ENCODE assay signal across 8 cellular contexts in genomic region chrX:16695079-16695676, GRCh38. TPM values are rescaled to one million over a fixed set of nuclear protein-coding genes. Genes with fewer than 3 reads are reported as not detected.
DNase-seq lines count a peak whose midpoint lies in the region; ATAC-seq, FAIRE-seq and TF ChIP-seq lines count a peak whose summit lies in the region.

No MANE protein-coding gene starts in this region.

- H3K27me3 ChIP-seq in HepG2 (ENCODE audit: control insufficient read depth in 1 of 2, insufficient read depth in 2 of 2, low read length in 2 of 2), result no peaks in the 10 kb centered on the region

- no peak overlapping the region for H3K9ac ChIP-seq in HepG2 (ENCODE audit: insufficient read depth, low read depth, low read length)

- peak; percentile 74 for TF ChIP-seq CTCF in LNCAP (IDR thresholded peaks at IDR 0.05)
- peak; percentile 89 for TF ChIP-seq CTCF in WI38 (IDR thresholded peaks at IDR 0.05; ENCODE audit: low read depth, low read length)
- TF ChIP-seq CTCF in cardiac fibroblast (IDR thresholded peaks at IDR 0.05; ENCODE audit: low read depth, low read length), result peak; percentile 67
- TF ChIP-seq CTCF in HepG2 (CRISPR knock-in tag; IDR thresholded peaks at IDR 0.05), result peak; percentile 67

- intact Hi-C loops in HepG2 (cut with micrococcal nuclease; ENCODE audit: unreplicated experiment), result loop anchor here (1.0 to 10.0 kb wide), 3 partner anchors 8 to 570 kb away; partner anchors contain the start of gene GRPR

- TF ChIP-seq POLR2A in GM12892 (IDR thresholded peaks at IDR 0.05; ENCODE audit: low read depth, low read length), result no peak
- no peak for TF ChIP-seq POLR2A in HepG2 (IDR thresholded peaks at IDR 0.05; ENCODE audit: insufficient read depth in 1 of 2, low read depth in 2 of 2, low read length in 2 of 2)
- TF ChIP-seq POLR2A in H54 (IDR thresholded peaks at IDR 0.05; ENCODE audit: low read depth, low read length), result no peak

- no peak overlapping the region for H3K27ac ChIP-seq in HepG2 (ENCODE audit: extremely low read length, insufficient read depth, low read length)

- H3K4me1 ChIP-seq in HepG2 (ENCODE audit: insufficient read depth, low read length), result peaks cover 15% of the 10 kb centered on the region

- no peaks in the 10 kb centered on the region for H3K9me3 ChIP-seq in HepG2 (ENCODE audit: low read length)

- CTCF ChIA-PET in HepG2 (lab: Yijun Ruan, JAX; ENCODE audit: low intra/inter-chr PET ratio, low total read pairs), result no interaction called here

- peaks cover 4 to 20% of the 10 kb centered on the region in 2 experiments; a peak in 4 of 5 replicates for H3K36me3 ChIP-seq in HepG2 (replicated peaks in 1 of 2; ENCODE audit: control insufficient read depth in 1 of 2, insufficient read depth in 2 of 2, low read length in 2 of 2)

- BruUV-seq in HepG2 (replicated peaks; lab: Mats Ljungman, UMichigan), result no TSS peak

- no peak overlapping the region for H3K4me3 ChIP-seq in WI38 (ENCODE audit: low read depth, low read length)
- H3K4me3 ChIP-seq in cardiac fibroblast (replicated peaks in 1 of 2; ENCODE audit: low read depth in 2 of 2, low read length in 2 of 2), result no peak overlapping the region
- H3K4me3 ChIP-seq in HepG2 (replicated peaks in 1 of 3; ENCODE audit: insufficient read depth in 1 of 3, low read depth in 2 of 3, low read length in 3 of 3), result no peak overlapping the region

- ATAC-seq in HepG2, result peak; percentile 62; the same call in 2 of the 3 replicates

- TF ChIP-seq EP300 in HepG2 (IDR thresholded peaks at IDR 0.05; ENCODE audit: low read depth in 2 of 2, low read length in 2 of 2) (no peak), HepG2 (CRISPR knock-in tag; IDR thresholded peaks at IDR 0.05; ENCODE audit: borderline replicate concordance) (no peak)

- TF ChIP-seq RAD21 in HepG2 (CRISPR knock-in tag; IDR thresholded peaks at IDR 0.05), result no peak

- in situ Hi-C loops in HepG2 (cut with HindIII; ENCODE audit: extremely low pct_ligation_motif_present, low pct_unique_long_range_greater_than_20kb), result no loop called here

- WGBS in HepG2 (ENCODE audit: low lambda C conversion rate), result 71% methylated on average over 7 of the region's 10 CpGs

- no peaks in the 10 kb centered on the region for H3K79me2 ChIP-seq in HepG2 (ENCODE audit: insufficient read depth, low read length)

- no peaks in the 10 kb centered on the region for H4K20me1 ChIP-seq in HepG2 (ENCODE audit: insufficient read depth, low read length)

- no peak overlapping the region for H2AFZ ChIP-seq in HepG2 (ENCODE audit: low read length)

- POLR2A ChIA-PET in HepG2 (lab: Yijun Ruan, JAX), result no interaction called here

- peak; percentile 91 for FAIRE-seq in GM12892 (lab: Jason Lieb, UNC)
- FAIRE-seq in HepG2 (lab: Jason Lieb, UNC), result peak; percentile 47
- no peak for FAIRE-seq in H54 (lab: Jason Lieb, UNC)

- DNase-seq in A172 (ENCODE audit: low spot score) (peak; percentile 69), GM12892 (ENCODE audit: insufficient read length) (peak; percentile 29), cardiac fibroblast (ENCODE audit: low read depth in 2 of 2) (peak; percentile 58 to 62), HepG2 (ENCODE audit: low spot score) (peak; percentile 29), H54 (ENCODE audit: insufficient read length, low spot score) (no peak)
- DNase-seq in stimulated activated CD8-positive, alpha-beta memory T cell treated with anti-CD3 and anti-CD28 coated beads, Interleukin-15, amount 100 ng/mL, for 1 hour (ENCODE audit: low read depth), result peak; percentile 42

- H3K4me2 ChIP-seq in HepG2 (ENCODE audit: low read depth, low read length), result no peak overlapping the region

TF ChIP-seq in HepG2, 621 proteins besides CTCF, POLR2A, EP300 and RAD21:
- TF ChIP-seq CBFB (CRISPR knock-in tag; IDR thresholded peaks at IDR 0.05) (no peak), STAG1 (CRISPR knock-in tag; IDR thresholded peaks at IDR 0.05) (peak; percentile 59), SMC3 (IDR thresholded peaks at IDR 0.05; ENCODE audit: low read length) (peak; percentile 30; the same call in 1 of the 2 replicates)

RNA-seq across cellular contexts. Expression of gene CTPS2, which starts 17.3 kb away (rescaled TPM):
- total RNA-seq in A172 (2014; rRNA removed; shearing (Covaris generic)), result 30.0 and 32.9 TPM in 2 replicates
- 11.4 TPM for polyA plus RNA-seq in GM12892 (2012; ENCODE audit: missing spikeins)
- 26.1 and 32.2 TPM in 2 replicates for total RNA-seq in HepG2 (2016; rRNA removed; fragmentation: Illumina TruSeq; extraction: Trizol)
- 5.7 and 7.5 TPM in 2 replicates for total RNA-seq in HepG2 (2016; cell fraction: cytosol; rRNA removed; fragmentation: Illumina TruSeq; extraction: Trizol; ENCODE audit: low read depth)
- total RNA-seq in HepG2 (2016; cell fraction: insoluble cytoplasmic fraction; rRNA removed; fragmentation: Illumina TruSeq; extraction: Trizol), result 23.8 and 33.8 TPM in 2 replicates
- total RNA-seq in HepG2 (2016; cell fraction: membrane; rRNA removed; fragmentation: Illumina TruSeq; extraction: Trizol), result 10.1 and 10.8 TPM in 2 replicates
- total RNA-seq in HepG2 (2016; cell fraction: nucleus; rRNA removed; fragmentation: Illumina TruSeq; extraction: Trizol), result 23.4 and 23.8 TPM in 2 replicates
- 8.3 and 10.3 TPM in 2 replicates for polyA plus RNA-seq in HepG2 (2011; rRNA removed)
- polyA plus RNA-seq in HepG2 (2011; cell fraction: cytosol; rRNA removed), result 5.8 and 7.1 TPM in 2 replicates
- polyA plus RNA-seq in HepG2 (2011; cell fraction: nucleus; rRNA removed), result 7.3 and 8.8 TPM in 2 replicates
- polyA plus RNA-seq in HepG2 (2012), result 11.7 and 14.7 TPM in 2 replicates
- 2.5 TPM in 2 replicates for polyA plus RNA-seq in HepG2 (2016; cell fraction: cytosol; fragmentation: Illumina TruSeq; extraction: Trizol; ENCODE audit: low read depth)
- polyA plus RNA-seq in HepG2 (2016; cell fraction: insoluble cytoplasmic fraction; fragmentation: Illumina TruSeq; extraction: Trizol; ENCODE audit: low read depth), result 26.9 and 27.1 TPM in 2 replicates
- polyA plus RNA-seq in HepG2 (2016; cell fraction: membrane; fragmentation: Illumina TruSeq; extraction: Trizol; ENCODE audit: low read depth), result 6.7 and 8.0 TPM in 2 replicates
- polyA plus RNA-seq in HepG2 (2016; cell fraction: nucleus; fragmentation: Illumina TruSeq; extraction: Trizol; ENCODE audit: insufficient read depth, low read depth), result 34.0 and 40.8 TPM in 2 replicates
- polyA minus RNA-seq in HepG2 (2011; rRNA and poly(A)+ RNA removed; ENCODE audit: low replicate concordance), result 10.5 and 22.3 TPM in 2 replicates
- 11.4 and 11.9 TPM in 2 replicates for polyA minus RNA-seq in HepG2 (2011; cell fraction: cytosol; rRNA and poly(A)+ RNA removed)
- 21.0 and 28.7 TPM in 2 replicates for polyA minus RNA-seq in HepG2 (2011; cell fraction: nucleus; rRNA and poly(A)+ RNA removed)

RNA-seq across cellular contexts. Expression of gene SYAP1, which starts 24.2 kb away (rescaled TPM):
- total RNA-seq in A172 (2014; rRNA removed; shearing (Covaris generic)), result 50.1 and 53.8 TPM in 2 replicates
- polyA plus RNA-seq in GM12892 (2012; ENCODE audit: missing spikeins), result 17.4 TPM
- total RNA-seq in HepG2 (2016; rRNA removed; fragmentation: Illumina TruSeq; extraction: Trizol), result 18.5 and 25.3 TPM in 2 replicates
- total RNA-seq in HepG2 (2016; cell fraction: cytosol; rRNA removed; fragmentation: Illumina TruSeq; extraction: Trizol; ENCODE audit: low read depth), result 1.8 and 2.4 TPM in 2 replicates
- 17.7 and 30.0 TPM in 2 replicates for total RNA-seq in HepG2 (2016; cell fraction: insoluble cytoplasmic fraction; rRNA removed; fragmentation: Illumina TruSeq; extraction: Trizol)
- 6.9 and 7.3 TPM in 2 replicates for total RNA-seq in HepG2 (2016; cell fraction: membrane; rRNA removed; fragmentation: Illumina TruSeq; extraction: Trizol)
- total RNA-seq in HepG2 (2016; cell fraction: nucleus; rRNA removed; fragmentation: Illumina TruSeq; extraction: Trizol), result 10.0 and 11.8 TPM in 2 replicates
- polyA plus RNA-seq in HepG2 (2011; rRNA removed), result 4.3 and 4.9 TPM in 2 replicates
- polyA plus RNA-seq in HepG2 (2011; cell fraction: cytosol; rRNA removed), result 4.1 and 4.7 TPM in 2 replicates
- polyA plus RNA-seq in HepG2 (2011; cell fraction: nucleus; rRNA removed), result 1.4 and 2.1 TPM in 2 replicates
- polyA plus RNA-seq in HepG2 (2012), result 9.0 and 13.4 TPM in 2 replicates
- 2.0 and 2.2 TPM in 2 replicates for polyA plus RNA-seq in HepG2 (2016; cell fraction: cytosol; fragmentation: Illumina TruSeq; extraction: Trizol; ENCODE audit: low read depth)
- 29.4 TPM in 2 replicates for polyA plus RNA-seq in HepG2 (2016; cell fraction: insoluble cytoplasmic fraction; fragmentation: Illumina TruSeq; extraction: Trizol; ENCODE audit: low read depth)
- 4.6 and 4.9 TPM in 2 replicates for polyA plus RNA-seq in HepG2 (2016; cell fraction: membrane; fragmentation: Illumina TruSeq; extraction: Trizol; ENCODE audit: low read depth)
- polyA plus RNA-seq in HepG2 (2016; cell fraction: nucleus; fragmentation: Illumina TruSeq; extraction: Trizol; ENCODE audit: insufficient read depth, low read depth), result 10.1 and 12.0 TPM in 2 replicates
- 3.2 and 10.1 TPM in 2 replicates for polyA minus RNA-seq in HepG2 (2011; rRNA and poly(A)+ RNA removed; ENCODE audit: low replicate concordance)
- 3.6 and 4.2 TPM in 2 replicates for polyA minus RNA-seq in HepG2 (2011; cell fraction: cytosol; rRNA and poly(A)+ RNA removed)
- 5.7 and 5.9 TPM in 2 replicates for polyA minus RNA-seq in HepG2 (2011; cell fraction: nucleus; rRNA and poly(A)+ RNA removed)

RNA-seq across cellular contexts. Expression of gene S100G, which starts 45.2 kb away (rescaled TPM):
- not detected in 2 replicates for total RNA-seq in A172 (2014; rRNA removed; shearing (Covaris generic))
- not detected for polyA plus RNA-seq in GM12892 (2012; ENCODE audit: missing spikeins)
- total RNA-seq in HepG2 (2016; rRNA removed; fragmentation: Illumina TruSeq; extraction: Trizol), result not detected in 2 replicates
- not detected in 2 replicates for total RNA-seq in HepG2 (2016; cell fraction: cytosol; rRNA removed; fragmentation: Illumina TruSeq; extraction: Trizol; ENCODE audit: low read depth)
- total RNA-seq in HepG2 (2016; cell fraction: insoluble cytoplasmic fraction; rRNA removed; fragmentation: Illumina TruSeq; extraction: Trizol), result not detected in 2 replicates
- total RNA-seq in HepG2 (2016; cell fraction: membrane; rRNA removed; fragmentation: Illumina TruSeq; extraction: Trizol), result not detected in 2 replicates
- not detected in 2 replicates for total RNA-seq in HepG2 (2016; cell fraction: nucleus; rRNA removed; fragmentation: Illumina TruSeq; extraction: Trizol)
- not detected in 2 replicates for polyA plus RNA-seq in HepG2 (2011; rRNA removed)
- not detected in 2 replicates for polyA plus RNA-seq in HepG2 (2011; cell fraction: cytosol; rRNA removed)
- polyA plus RNA-seq in HepG2 (2011; cell fraction: nucleus; rRNA removed), result not detected in 2 replicates
- polyA plus RNA-seq in HepG2 (2012), result not detected in 2 replicates
- polyA plus RNA-seq in HepG2 (2016; cell fraction: cytosol; fragmentation: Illumina TruSeq; extraction: Trizol; ENCODE audit: low read depth), result not detected in 2 replicates
- polyA plus RNA-seq in HepG2 (2016; cell fraction: insoluble cytoplasmic fraction; fragmentation: Illumina TruSeq; extraction: Trizol; ENCODE audit: low read depth), result not detected in 2 replicates
- polyA plus RNA-seq in HepG2 (2016; cell fraction: membrane; fragmentation: Illumina TruSeq; extraction: Trizol; ENCODE audit: low read depth), result not detected in 2 replicates
- not detected in 2 replicates for polyA plus RNA-seq in HepG2 (2016; cell fraction: nucleus; fragmentation: Illumina TruSeq; extraction: Trizol; ENCODE audit: insufficient read depth, low read depth)
- not detected in 2 replicates for polyA minus RNA-seq in HepG2 (2011; rRNA and poly(A)+ RNA removed; ENCODE audit: low replicate concordance)
- not detected in 2 replicates for polyA minus RNA-seq in HepG2 (2011; cell fraction: cytosol; rRNA and poly(A)+ RNA removed)
- polyA minus RNA-seq in HepG2 (2011; cell fraction: nucleus; rRNA and poly(A)+ RNA removed), result not detected in 2 replicates
